In genomic region chr1:102118150-102118549, GRCh38 we compare ENCODE assay signal across 1 cellular context.
TF ChIP-seq lines count a peak whose summit lies in the region.

No MANE protein-coding gene starts in this region.

TF ChIP-seq in HepG2, 621 proteins besides CTCF, POLR2A, EP300 and RAD21:
- TF ChIP-seq TCF7L2 (IDR thresholded peaks at IDR 0.05; ENCODE audit: low read depth, low read length): no peak
- TF ChIP-seq EEA1 (CRISPR knock-in tag; IDR thresholded peaks at IDR 0.05; ENCODE audit: borderline replicate concordance): no peak
- no peak for TF ChIP-seq RFX3 (CRISPR knock-in tag; IDR thresholded peaks at IDR 0.05)
- TF ChIP-seq ZNF841 (CRISPR knock-in tag; IDR thresholded peaks at IDR 0.05; ENCODE audit: borderline replicate concordance): no peak
- TF ChIP-seq TEF (CRISPR knock-in tag; IDR thresholded peaks at IDR 0.05): no peak
- no peak for TF ChIP-seq ESRRA (CRISPR knock-in tag; IDR thresholded peaks at IDR 0.05; ENCODE audit: low read depth)
- TF ChIP-seq ZNF569 (CRISPR knock-in tag; IDR thresholded peaks at IDR 0.05; ENCODE audit: borderline replicate concordance): no peak
- peak; percentile 88 for TF ChIP-seq CREB1 (IDR thresholded peaks at IDR 0.05)
- no peak for TF ChIP-seq CREB1 (CRISPR knock-in tag; IDR thresholded peaks at IDR 0.05)
- peak; percentile 67 for TF ChIP-seq ATF7 (IDR thresholded peaks at IDR 0.05)
- TF ChIP-seq ATF7 (CRISPR knock-in tag; IDR thresholded peaks at IDR 0.05): no peak
- TF ChIP-seq HNF4A (CRISPR knock-in tag; IDR thresholded peaks at IDR 0.05): no peak
- no peak for TF ChIP-seq PRPF4 (IDR thresholded peaks at IDR 0.05; ENCODE audit: low read depth, low read length, poor library complexity, severe bottlenecking)
- TF ChIP-seq YEATS2 (CRISPR knock-in tag; IDR thresholded peaks at IDR 0.05; ENCODE audit: borderline replicate concordance): no peak
- no peak for TF ChIP-seq KLF9 (CRISPR knock-in tag; IDR thresholded peaks at IDR 0.05; ENCODE audit: low read depth)
- TF ChIP-seq, protein P1, sequence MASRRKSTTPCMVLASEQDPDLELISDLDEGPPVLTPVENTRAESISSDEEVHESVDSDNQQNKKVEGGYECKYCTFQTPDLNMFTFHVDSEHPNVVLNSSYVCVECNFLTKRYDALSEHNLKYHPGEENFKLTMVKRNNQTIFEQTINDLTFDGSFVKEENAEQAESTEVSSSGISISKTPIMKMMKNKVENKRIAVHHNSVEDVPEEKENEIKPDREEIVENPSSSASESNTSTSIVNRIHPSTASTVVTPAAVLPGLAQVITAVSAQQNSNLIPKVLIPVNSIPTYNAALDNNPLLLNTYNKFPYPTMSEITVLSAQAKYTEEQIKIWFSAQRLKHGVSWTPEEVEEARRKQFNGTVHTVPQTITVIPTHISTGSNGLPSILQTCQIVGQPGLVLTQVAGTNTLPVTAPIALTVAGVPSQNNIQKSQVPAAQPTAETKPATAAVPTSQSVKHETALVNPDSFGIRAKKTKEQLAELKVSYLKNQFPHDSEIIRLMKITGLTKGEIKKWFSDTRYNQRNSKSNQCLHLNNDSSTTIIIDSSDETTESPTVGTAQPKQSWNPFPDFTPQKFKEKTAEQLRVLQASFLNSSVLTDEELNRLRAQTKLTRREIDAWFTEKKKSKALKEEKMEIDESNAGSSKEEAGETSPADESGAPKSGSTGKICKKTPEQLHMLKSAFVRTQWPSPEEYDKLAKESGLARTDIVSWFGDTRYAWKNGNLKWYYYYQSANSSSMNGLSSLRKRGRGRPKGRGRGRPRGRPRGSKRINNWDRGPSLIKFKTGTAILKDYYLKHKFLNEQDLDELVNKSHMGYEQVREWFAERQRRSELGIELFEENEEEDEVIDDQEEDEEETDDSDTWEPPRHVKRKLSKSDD (CRISPR knock-in tag; IDR thresholded peaks at IDR 0.05; ENCODE audit: low read depth): no peak
TF ChIP-seq in HepG2: peak in this region for 2.
